In the genomic region with DNA sequence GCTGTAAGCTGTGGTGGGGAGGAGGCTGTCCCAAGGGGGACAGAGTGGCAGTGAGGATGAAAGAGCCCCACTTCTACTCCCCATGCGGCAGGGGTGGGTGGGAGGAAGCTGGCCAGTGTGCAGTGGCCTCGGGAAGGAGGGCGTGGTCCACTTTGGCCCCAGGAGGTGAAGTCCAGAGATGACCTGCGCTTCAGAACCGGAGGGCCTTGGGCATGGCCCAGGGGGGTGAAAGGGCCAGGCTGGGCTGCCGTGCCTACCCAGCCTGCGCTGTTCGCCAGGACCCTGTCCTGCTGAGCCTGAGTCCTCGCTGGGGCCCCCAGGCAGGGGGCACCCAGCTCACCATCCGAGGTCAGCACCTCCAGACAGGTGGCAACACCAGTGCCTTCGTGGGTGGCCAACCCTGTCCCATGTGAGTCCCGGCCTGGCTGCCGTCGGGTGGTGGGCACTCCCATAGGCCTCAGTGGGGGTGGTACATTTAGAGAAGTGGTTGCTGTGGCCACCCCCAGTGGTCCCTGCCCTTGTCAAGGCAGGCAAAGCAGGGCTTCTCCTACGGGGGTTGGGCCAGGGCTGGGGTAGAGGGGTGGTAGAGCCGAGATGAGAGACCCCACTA, we compare ENCODE assay signal across 21 cellular contexts. TPM values are rescaled to one million over a fixed set of nuclear protein-coding genes. Genes with fewer than 3 reads are reported as not detected.
A peak's percentile ranks its signal among the peaks of the same experiment; 100 is the strongest.
DNase-seq lines count a peak whose midpoint lies in the region; ATAC-seq and TF ChIP-seq lines count a peak whose summit lies in the region.
"Had no signal": no experiment of that assay in that cellular context is flagged by ENCODE, and none has a peak within 500 bp of the region (broad histone marks: within the 10 kb centered on the region; RNA-seq: fewer than 3 reads in every experiment).

No MANE protein-coding gene starts in this region.

- H3K9me3 ChIP-seq in WERI-Rb-1 (ENCODE audit: severe bottlenecking) = no peaks in the 10 kb centered on the region

- ATAC-seq in GM19328 (IDR thresholded peaks at IDR 0.05; ENCODE audit: unreplicated experiment) (no peak), HG03095 (IDR thresholded peaks at IDR 0.05; ENCODE audit: unreplicated experiment) (no peak)
- ATAC-seq: K562 had no signal

- H3K4me3 ChIP-seq in WERI-Rb-1 (ENCODE audit: low read depth, low read length) = no peak overlapping the region
- H3K4me3 ChIP-seq: BLaER1 treated with 17β-estradiol and CSF1 and Interleukin-3, amounts not matched to agents 10 nM and 100 nM; GM23248; K562 had no signal

- H3K27ac ChIP-seq in WERI-Rb-1 = no peak overlapping the region
- H3K27ac ChIP-seq: BLaER1 treated with 17β-estradiol and CSF1 and Interleukin-3, amounts not matched to agents 10 nM and 100 nM; GM23248 had no signal

- H3K36me3 ChIP-seq in WERI-Rb-1 = no peaks in the 10 kb centered on the region
- H3K36me3 ChIP-seq: BLaER1 treated with 17β-estradiol and CSF1 and Interleukin-3, amounts not matched to agents 10 nM and 100 nM had no signal

- peak; percentile 22 for DNase-seq in activated effector memory CD4-positive, alpha-beta T cell treated with anti-CD3 and anti-CD28 coated beads, Interleukin-2, amount 50 U/mL, for 16 hours
- no peak for DNase-seq in activated effector memory CD4-positive, alpha-beta T cell treated with Interleukin-2 at 50 U/mL for 16 hours
- DNase-seq in D341Med (ENCODE audit: low spot score) (peak; percentile 13), WERI-Rb-1 (peak; percentile 7), posterior vena cava (ENCODE audit: low spot score) (peak; percentile 68), midbrain (lab: John Stamatoyannopoulos, UW) (no peak)
- DNase-seq: DMS79; GM23248; HCEC 1CT; NCI-H1105; NCI-H1694; NCI-H2081 treated with DMSO at 0.1 percent for 48 hours; NK-92 treated with Interleukin-12 subunit alpha and Interleukin-12 subunit beta, amount 100 ng/mL, for 24 hours; SHP77 treated with DMSO at 0.1 percent for 48 hours had no signal

- TF ChIP-seq CTCF in WERI-Rb-1 (IDR thresholded peaks at IDR 0.05; ENCODE audit: low read depth, low read length) = no peak

- intact Hi-C loops in posterior vena cava (cut with DNase I) = no loop called here

- H3K27me3 ChIP-seq in WERI-Rb-1 (ENCODE audit: insufficient read depth, low read depth, severe bottlenecking) = peaks cover 21% of the 10 kb centered on the region

RNA-seq across cellular contexts. Expression of a gene that starts 8.1 kb away (rescaled TPM):
- 1 to 10 TPM; 5.4 to 9.8 TPM for total RNA-seq in posterior vena cava
- total RNA-seq: A673; CD8-positive, alpha-beta memory T cell; OCI-LY7 had no signal

RNA-seq across cellular contexts. Expression of a gene that starts 8.7 kb away (rescaled TPM):
- total RNA-seq in posterior vena cava = 10 to 100 TPM; 16.8 to 19.1 TPM
- total RNA-seq: A673, OCI-LY7 had no signal

RNA-seq across cellular contexts. Expression of a gene that starts 21.5 kb away (rescaled TPM):
- total RNA-seq in posterior vena cava = 10 to 100 TPM; 43.9 to 44.1 TPM

RNA-seq across cellular contexts. Expression of a gene that starts 21.8 kb away (rescaled TPM):
- 100 to 1,000 TPM; 164 to 225 TPM for total RNA-seq in posterior vena cava

RNA-seq across cellular contexts. Expression of a gene that starts 48.1 kb away (rescaled TPM):
- total RNA-seq in posterior vena cava = 10 to 100 TPM; 14.7 to 22.6 TPM

Comparison
In these comparisons a context has a peak if more than half of its experiments do, and no peak if none do; other contexts are left out.
1. DNase-seq: peak in activated effector memory CD4-positive, alpha-beta T cell treated with anti-CD3 and anti-CD28 coated beads, Interleukin-2, amount 50 U/mL, for 16 hours (single experiment), D341Med (single experiment), WERI-Rb-1 (single experiment) and posterior vena cava (single experiment); none in activated effector memory CD4-positive, alpha-beta T cell treated with Interleukin-2 at 50 U/mL for 16 hours (single experiment) and midbrain (single experiment).